ENCODE assay signal across 11 cellular contexts in genomic region chr1:10668241-10668761, GRCh38.
A peak's percentile ranks its signal among the peaks of the same experiment; 100 is the strongest.
DNase-seq lines count a peak whose midpoint lies in the region; ATAC-seq and TF ChIP-seq lines count a peak whose summit lies in the region.
"Had no signal": no experiment of that assay in that cellular context is flagged by ENCODE, and none has a peak within 500 bp of the region (broad histone marks: within the 10 kb centered on the region; RNA-seq: fewer than 3 reads in every experiment).

No MANE protein-coding gene starts in this region.

- POLR2A ChIA-PET in SK-N-SH (lab: Yijun Ruan, JAX) = interaction anchor here (1.0 kb wide), 1 partner anchor 11 kb away, joined by 3 read pairs; no protein-coding TSS in a partner anchor

- TF ChIP-seq CTCF in SK-N-SH (IDR thresholded peaks at IDR 0.05) = no peak
- no peak for TF ChIP-seq CTCF in tibial artery (IDR thresholded peaks at IDR 0.05)

- TF ChIP-seq RAD21 in SK-N-SH (IDR thresholded peaks at IDR 0.05; ENCODE audit: low read length) = no peak

- H3K27ac ChIP-seq in SK-N-SH (ENCODE audit: low read depth in 2 of 2, low read length in 1 of 2) (no peak overlapping the region; a peak in 1 of 4 replicates), duodenal mucosa (ENCODE audit: low read depth, low read length) (peak overlapping the region; percentile 20), tibial artery (peak overlapping the region; percentile 88 to 94)

- ATAC-seq in SK-N-SH treated with all-trans-retinoic acid at 6 μM for 48 hours (no peak), HG02981 (IDR thresholded peaks at IDR 0.05; ENCODE audit: unreplicated experiment) (no peak), GM21717 (IDR thresholded peaks at IDR 0.05; ENCODE audit: unreplicated experiment) (no peak)
- ATAC-seq in activated CD4-positive, CD25-positive, alpha-beta regulatory T cell treated with anti-CD3 and anti-CD28 coated beads, Interleukin-2, amount 50 U/mL, for 24 hours = no peak

- no peak overlapping the region for H3K9ac ChIP-seq in SK-N-SH
- H3K9ac ChIP-seq in duodenal mucosa (ENCODE audit: low read depth in 1 of 2, low read length in 2 of 2) = no peak overlapping the region

- H3K4me2 ChIP-seq in SK-N-SH = no peak overlapping the region

- H3K9me2 ChIP-seq in SK-N-SH = no peaks in the 10 kb centered on the region

- no peak overlapping the region for H2AFZ ChIP-seq in SK-N-SH (ENCODE audit: low read depth)

- H3K36me3 ChIP-seq in SK-N-SH (replicated peaks in 1 of 2; ENCODE audit: control insufficient read depth in 1 of 2, insufficient read depth in 2 of 2, low read length in 1 of 2) (no peaks in the 10 kb centered on the region), duodenal mucosa (ENCODE audit: control insufficient read depth in 1 of 2, insufficient read depth in 2 of 2, low read length in 2 of 2) (peaks cover 13 to 27% of the 10 kb centered on the region in 2 donors), tibial artery (peaks cover 0 to 21% (median 6%) of the 10 kb centered on the region in 3 donors)

- TF ChIP-seq EP300 in SK-N-SH (IDR thresholded peaks at IDR 0.05; ENCODE audit: borderline replicate concordance in 1 of 2, low read depth in 1 of 2, low read length in 1 of 2) = no peak

- H4K20me1 ChIP-seq in SK-N-SH (ENCODE audit: insufficient read depth) = no peaks in the 10 kb centered on the region

- no peaks in the 10 kb centered on the region for H3F3A ChIP-seq in SK-N-SH (replicated peaks; ENCODE audit: insufficient read depth)

- CTCF ChIA-PET in SK-N-SH (lab: Yijun Ruan, JAX) = interaction anchor here (0.7 to 1.5 kb wide), 3 partner anchors 12 to 161 kb away, joined by 3 to 6 read pairs (median 3); no protein-coding TSS in a partner anchor

- intact Hi-C loops in tibial artery (cut with DNase I; ENCODE audit: low total_unique reads) = no loop called here

- no peaks in the 10 kb centered on the region for H3K79me2 ChIP-seq in SK-N-SH (ENCODE audit: insufficient read depth)

- peaks cover 0 to 54% of the 10 kb centered on the region in 2 experiments; a peak in 1 of 4 replicates for H3K4me1 ChIP-seq in SK-N-SH (ENCODE audit: control insufficient read depth in 1 of 2, insufficient read depth in 2 of 2, low read depth in 1 of 2, low read length in 1 of 2)
- H3K4me1 ChIP-seq in duodenal mucosa (ENCODE audit: control insufficient read depth in 1 of 2, insufficient read depth in 2 of 2, low read length in 2 of 2) = no peaks in the 10 kb centered on the region
- peaks cover 0 to 85% (median 71%) of the 10 kb centered on the region in 4 donors for H3K4me1 ChIP-seq in tibial artery

- H3K4me3 ChIP-seq in SK-N-SH (ENCODE audit: low read depth in 2 of 2, low read length in 1 of 2) (no peak overlapping the region), duodenal mucosa (ENCODE audit: low read depth in 1 of 2, low read length in 2 of 2) (no peak overlapping the region), tibial artery (no peak overlapping the region)

- H3K27me3 ChIP-seq in SK-N-SH (ENCODE audit: insufficient read depth) = no peaks in the 10 kb centered on the region
- no peaks in the 10 kb centered on the region for H3K27me3 ChIP-seq in duodenal mucosa (ENCODE audit: control insufficient read depth in 1 of 2, insufficient read depth in 2 of 2, low read length in 2 of 2)
- H3K27me3 ChIP-seq in tibial artery = no peaks in the 10 kb centered on the region

- no peaks in the 10 kb centered on the region for H3K9me3 ChIP-seq in SK-N-SH
- H3K9me3 ChIP-seq in duodenal mucosa (ENCODE audit: control insufficient read depth in 1 of 2, low read length in 2 of 2) = no peaks in the 10 kb centered on the region
- H3K9me3 ChIP-seq in tibial artery = no peaks in the 10 kb centered on the region

- WGBS in SK-N-SH (ENCODE audit: low lambda C conversion rate) = 79% methylated on average over 12 of the region's 20 CpGs

- peak; percentile 68 for DNase-seq in SK-N-SH
- peak; percentile 50 to 66 for DNase-seq in lung microvascular endothelial cell (ENCODE audit: low read depth in 2 of 2)
- no peak for DNase-seq in tibial artery
- DNase-seq: activated naive CD4-positive, alpha-beta T cell; kidney glomerular epithelial cell; NCI-H2081 treated with DMSO at 0.1 percent for 48 hours had no signal

TF ChIP-seq in SK-N-SH, 30 proteins besides CTCF, POLR2A, EP300 and RAD21:
- TF ChIP-seq ZBTB33 (IDR thresholded peaks at IDR 0.05; ENCODE audit: borderline replicate concordance, low read depth) = no peak
- peak; percentile 2 for TF ChIP-seq CHD2 (IDR thresholded peaks at IDR 0.05; ENCODE audit: low read length, partially characterized antibody)

TF ChIP-seq in SK-N-SH treated with all-trans-retinoic acid at 6 μM for 48 hours, 23 proteins besides CTCF, POLR2A, EP300 and RAD21:
- TF ChIP-seq CREB5 (CRISPR knock-in tag; IDR thresholded peaks at IDR 0.05; ENCODE audit: low read depth) (no peak), ZC3H10 (CRISPR knock-in tag; IDR thresholded peaks at IDR 0.05) (no peak), RARB (CRISPR knock-in tag; IDR thresholded peaks at IDR 0.05) (no peak), ARNTL (CRISPR knock-in tag; IDR thresholded peaks at IDR 0.05; ENCODE audit: borderline replicate concordance, low read depth) (no peak), BACH2 (CRISPR knock-in tag; IDR thresholded peaks at IDR 0.05; ENCODE audit: borderline replicate concordance) (no peak), ISL1 (CRISPR knock-in tag; IDR thresholded peaks at IDR 0.05) (no peak), OSR1 (CRISPR knock-in tag; IDR thresholded peaks at IDR 0.05) (no peak), PATZ1 (CRISPR knock-in tag; IDR thresholded peaks at IDR 0.05; ENCODE audit: borderline replicate concordance) (no peak), TOX (CRISPR knock-in tag; IDR thresholded peaks at IDR 0.05; ENCODE audit: borderline replicate concordance) (no peak), ZNF70 (CRISPR knock-in tag; IDR thresholded peaks at IDR 0.05) (no peak), POU6F1 (CRISPR knock-in tag; IDR thresholded peaks at IDR 0.05; ENCODE audit: borderline replicate concordance, low read depth) (no peak), ZNF565 (CRISPR knock-in tag; conservative IDR thresholded peaks at IDR 0.05; ENCODE audit: low read depth) (no peak)

Comparison
In these comparisons a context has a peak if more than half of its experiments do, and no peak if none do; other contexts are left out.
1. DNase-seq: peak in SK-N-SH (single experiment) and lung microvascular endothelial cell (2 of 2); none in tibial artery (0 of 2).
2. H3K27ac ChIP-seq: peak in duodenal mucosa (single experiment) and tibial artery (2 of 2); none in SK-N-SH (0 of 2).